Comparison of ENCODE assay signal across 17 cellular contexts in genomic region chr12:63897931-63898330, GRCh38. TPM values are rescaled to one million over a fixed set of nuclear protein-coding genes. Genes with fewer than 3 reads are reported as not detected.
DNase-seq lines count a peak whose midpoint lies in the region; ATAC-seq, FAIRE-seq and TF ChIP-seq lines count a peak whose summit lies in the region.
"Had no signal": no experiment of that assay in that cellular context is flagged by ENCODE, and none has a peak within 500 bp of the region (broad histone marks: within the 10 kb centered on the region; RNA-seq: fewer than 3 reads in every experiment).

No MANE protein-coding gene starts in this region.

- H2AFZ ChIP-seq in Loucy (ENCODE audit: low read length) (peak overlapping the region; percentile 71; the same call in 1 of the 2 replicates), GM12878 (ENCODE audit: control insufficient read depth, low read depth, low read length) (no peak overlapping the region)

- H3K4me3 Mint-ChIP-seq in activated T-helper 1 cell treated with anti-CD3 and anti-CD28 coated beads, Interleukin-12 subunit alpha, Interleukin-12 subunit beta, Interleukin-2, Interleukin-4 antibody, amounts not matched to agents 30 ng/mL and 10 ng/mL and 1 ng/mL, durations not matched to agents 14 hours and 24 hours and 36 hours = no peak overlapping the region
- H3K4me3 Mint-ChIP-seq: activated naive CD8-positive, alpha-beta T cell treated with anti-CD3 and anti-CD28 coated beads, Interleukin-2, amount 10 ng/mL, durations not matched to agents 7 days and 5 days; stimulated activated memory B cell treated with anti-CD40 and anti-IgM and Interleukin-4, amounts not matched to agents 10 μg/mL and 1 μg/mL and 100 μg/mL, for 72 hours had no signal

- H3K27me3 ChIP-seq in BLaER1 treated with 17β-estradiol and CSF1 and Interleukin-3, amounts not matched to agents 10 nM and 100 nM = no peaks in the 10 kb centered on the region
- H3K27me3 ChIP-seq in Loucy (ENCODE audit: insufficient read depth, low read length, poor library complexity, severe bottlenecking) (no peaks in the 10 kb centered on the region), GM12878 (replicated peaks in 1 of 2; ENCODE audit: control insufficient read depth in 2 of 2, insufficient read depth in 2 of 2, low read length in 1 of 2) (no peaks in the 10 kb centered on the region), right lobe of liver (no peaks in the 10 kb centered on the region), tibial nerve (no peaks in the 10 kb centered on the region)
- H3K27me3 ChIP-seq: SJCRH30, uterus had no signal

- BruUV-seq in GM12878 (replicated peaks; lab: Mats Ljungman, UMichigan) = no TSS peak

- FAIRE-seq in GM12878 (lab: Jason Lieb, UNC) = no peak
- FAIRE-seq: colon had no signal

- H3K4me1 Mint-ChIP-seq in activated T-helper 1 cell treated with anti-CD3 and anti-CD28 coated beads, Interleukin-12 subunit alpha, Interleukin-12 subunit beta, Interleukin-2, Interleukin-4 antibody, amounts not matched to agents 30 ng/mL and 10 ng/mL and 1 ng/mL, durations not matched to agents 14 hours and 24 hours and 36 hours (ENCODE audit: low read depth) = no peaks in the 10 kb centered on the region
- H3K4me1 Mint-ChIP-seq: activated naive CD8-positive, alpha-beta T cell treated with anti-CD3 and anti-CD28 coated beads, Interleukin-2, amount 10 ng/mL, durations not matched to agents 7 days and 5 days; stimulated activated memory B cell treated with anti-CD40 and anti-IgM and Interleukin-4, amounts not matched to agents 10 μg/mL and 1 μg/mL and 100 μg/mL, for 72 hours had no signal

- no peaks in the 10 kb centered on the region for H4K20me1 ChIP-seq in BLaER1 treated with 17β-estradiol and CSF1 and Interleukin-3, amounts not matched to agents 10 nM and 100 nM
- H4K20me1 ChIP-seq in Loucy (ENCODE audit: insufficient read depth, low read length, poor library complexity, severe bottlenecking) (no peaks in the 10 kb centered on the region), GM12878 (ENCODE audit: control insufficient read depth, insufficient read depth) (no peaks in the 10 kb centered on the region)

- ATAC-seq in GM12878 (peak; percentile 37; the same call in 2 of the 3 replicates), right lobe of liver (peak; percentile 13 to 21 (median 16)), HG02623 (IDR thresholded peaks at IDR 0.05; ENCODE audit: unreplicated experiment) (no peak)
- ATAC-seq: stimulated activated memory B cell treated with anti-CD40 and anti-IgM and Interleukin-4, amounts not matched to agents 10 μg/mL and 1 μg/mL and 100 μg/mL, for 72 hours had no signal

- no peak for TF ChIP-seq POLR2A in GM12878 (IDR thresholded peaks at IDR 0.05; ENCODE audit: low read depth, low read length)
- no peak for TF ChIP-seq POLR2A in right lobe of liver (IDR thresholded peaks at IDR 0.05)
- no peak for TF ChIP-seq POLR2A in tibial nerve (IDR thresholded peaks at IDR 0.05)

- H3K36me3 Mint-ChIP-seq in activated T-helper 1 cell treated with anti-CD3 and anti-CD28 coated beads, Interleukin-12 subunit alpha, Interleukin-12 subunit beta, Interleukin-2, Interleukin-4 antibody, amounts not matched to agents 30 ng/mL and 10 ng/mL and 1 ng/mL, durations not matched to agents 14 hours and 24 hours and 36 hours (ENCODE audit: low read depth) = no peaks in the 10 kb centered on the region
- H3K36me3 Mint-ChIP-seq: activated naive CD8-positive, alpha-beta T cell treated with anti-CD3 and anti-CD28 coated beads, Interleukin-2, amount 10 ng/mL, durations not matched to agents 7 days and 5 days; stimulated activated memory B cell treated with anti-CD40 and anti-IgM and Interleukin-4, amounts not matched to agents 10 μg/mL and 1 μg/mL and 100 μg/mL, for 72 hours had no signal

- H3K79me2 ChIP-seq in Loucy (ENCODE audit: insufficient read depth, low read length) = no peaks in the 10 kb centered on the region
- H3K79me2 ChIP-seq in GM12878 (ENCODE audit: control insufficient read depth, insufficient read depth, low read length) = no peaks in the 10 kb centered on the region

- no peak overlapping the region for H3K9ac ChIP-seq in BLaER1 treated with 17β-estradiol and CSF1 and Interleukin-3, amounts not matched to agents 10 nM and 100 nM
- H3K9ac ChIP-seq in Loucy (ENCODE audit: low read depth, low read length, poor library complexity, severe bottlenecking) (no peak overlapping the region), GM12878 (ENCODE audit: control insufficient read depth, insufficient read depth, low read length) (no peak overlapping the region)

- in situ Hi-C loops in GM12878 (cut with MboI) = no loop called here

- POLR2A ChIA-PET in GM12878 (lab: Charles Lee) = interaction anchor here (0.6 to 0.8 kb wide), 2 partner anchors 8 to 10 kb away, joined by 3 to 4 read pairs; no protein-coding TSS in a partner anchor

- DNase-seq in GM12878 (ENCODE audit: low read depth, low spot score) (no peak), right lobe of liver (no peak), GM03348 (ENCODE audit: low spot score) (no peak), tibial nerve (ENCODE audit: low spot score in 2 of 2) (no peak)
- no peak for DNase-seq in activated T-helper 1 cell treated with anti-CD3 and anti-CD28 coated beads, Interleukin-12 subunit alpha, Interleukin-12 subunit beta, Interleukin-2, Interleukin-4 antibody, amounts not matched to agents 30 ng/mL and 10 ng/mL and 1 ng/mL, durations not matched to agents 14 hours and 24 hours and 36 hours (ENCODE audit: low spot score)
- DNase-seq: activated CD8-positive, alpha-beta memory T cell treated with anti-CD3 and anti-CD28 coated beads, Interleukin-2, amount 50 U/mL, for 4 hours; activated naive CD8-positive, alpha-beta T cell treated with anti-CD3 and anti-CD28 coated beads, Interleukin-2, amount 10 ng/mL, durations not matched to agents 7 days and 5 days; DMS153; NCI-H1930; SJCRH30; stimulated activated CD4-positive, alpha-beta T cell treated with anti-CD3 and anti-CD28 coated beads, Interleukin-4, amount 100 ng/mL, for 24 hours; uterus had no signal

- H3K27me3 Mint-ChIP-seq in activated T-helper 1 cell treated with anti-CD3 and anti-CD28 coated beads, Interleukin-12 subunit alpha, Interleukin-12 subunit beta, Interleukin-2, Interleukin-4 antibody, amounts not matched to agents 30 ng/mL and 10 ng/mL and 1 ng/mL, durations not matched to agents 14 hours and 24 hours and 36 hours (ENCODE audit: insufficient read depth) = no peaks in the 10 kb centered on the region

- H3K9me3 Mint-ChIP-seq in activated T-helper 1 cell treated with anti-CD3 and anti-CD28 coated beads, Interleukin-12 subunit alpha, Interleukin-12 subunit beta, Interleukin-2, Interleukin-4 antibody, amounts not matched to agents 30 ng/mL and 10 ng/mL and 1 ng/mL, durations not matched to agents 14 hours and 24 hours and 36 hours = no peaks in the 10 kb centered on the region
- H3K9me3 Mint-ChIP-seq: activated naive CD8-positive, alpha-beta T cell treated with anti-CD3 and anti-CD28 coated beads, Interleukin-2, amount 10 ng/mL, durations not matched to agents 7 days and 5 days; stimulated activated memory B cell treated with anti-CD40 and anti-IgM and Interleukin-4, amounts not matched to agents 10 μg/mL and 1 μg/mL and 100 μg/mL, for 72 hours had no signal

- SMC1A ChIA-PET in GM12878 (lab: Charles Lee; ENCODE audit: uncharacterized antibody, unreplicated experiment) = interaction anchor here (0.8 to 2.0 kb wide), 6 partner anchors 8 to 53 kb away, joined by 3 to 4 read pairs (median 3); partner anchors contain the start of gene SRGAP1

- peak overlapping the region; percentile 35 to 70 (median 58) for H3K4me2 ChIP-seq in BLaER1 treated with 17β-estradiol and CSF1 and Interleukin-3, amounts not matched to agents 10 nM and 100 nM
- H3K4me2 ChIP-seq in Loucy (ENCODE audit: low read depth, low read length, poor library complexity, severe bottlenecking) = peak overlapping the region; percentile 41
- H3K4me2 ChIP-seq in GM12878 (ENCODE audit: control insufficient read depth, insufficient read depth) = no peak overlapping the region

- H3K4me3 ChIP-seq in BLaER1 treated with 17β-estradiol and CSF1 and Interleukin-3, amounts not matched to agents 10 nM and 100 nM = no peak overlapping the region
- H3K4me3 ChIP-seq in Loucy (ENCODE audit: low read length, poor library complexity, severe bottlenecking) (peak overlapping the region; percentile 21), GM12878 (no peak overlapping the region), right lobe of liver (no peak overlapping the region), tibial nerve (no peak overlapping the region)
- H3K4me3 ChIP-seq: SJCRH30, uterus had no signal

- H3K9me2 ChIP-seq in Loucy (replicated peaks; ENCODE audit: low read depth, low read length) = no peaks in the 10 kb centered on the region

- peak overlapping the region in 1 of 11 experiments; percentile 24; a peak in 2 of 22 replicates for H3K27ac ChIP-seq in BLaER1 treated with 17β-estradiol and CSF1 and Interleukin-3, amounts not matched to agents 10 nM and 100 nM
- H3K27ac ChIP-seq in GM12878 (ENCODE audit: control insufficient read depth, insufficient read depth) = no peak overlapping the region
- H3K27ac ChIP-seq in right lobe of liver = peak overlapping the region in 1 of 3 donors; percentile 94
- no peak overlapping the region for H3K27ac ChIP-seq in tibial nerve
- H3K27ac ChIP-seq: SJCRH30, uterus had no signal

- intact Hi-C loops in GM12878 (cut with micrococcal nuclease; ENCODE audit: unreplicated experiment) (no loop called here), right lobe of liver (cut with DNase I) (no loop called here)
- intact Hi-C loops in activated T-helper 1 cell treated with anti-CD3 and anti-CD28 coated beads, Interleukin-12 subunit alpha, Interleukin-12 subunit beta, Interleukin-2, Interleukin-4 antibody, amounts not matched to agents 30 ng/mL and 10 ng/mL and 1 ng/mL, durations not matched to agents 14 hours and 24 hours and 36 hours (cut with micrococcal nuclease) = no loop called here

- H3K36me3 ChIP-seq in BLaER1 treated with 17β-estradiol and CSF1 and Interleukin-3, amounts not matched to agents 10 nM and 100 nM = no peaks in the 10 kb centered on the region
- H3K36me3 ChIP-seq in Loucy (ENCODE audit: insufficient read depth, low read length) (no peaks in the 10 kb centered on the region), GM12878 (ENCODE audit: control insufficient read depth in 2 of 2, insufficient read depth in 2 of 2, low read length in 1 of 2) (no peaks in the 10 kb centered on the region), right lobe of liver (no peaks in the 10 kb centered on the region), tibial nerve (no peaks in the 10 kb centered on the region)
- H3K36me3 ChIP-seq: SJCRH30, uterus had no signal

- no peak overlapping the region for H3K27ac Mint-ChIP-seq in activated T-helper 1 cell treated with anti-CD3 and anti-CD28 coated beads, Interleukin-12 subunit alpha, Interleukin-12 subunit beta, Interleukin-2, Interleukin-4 antibody, amounts not matched to agents 30 ng/mL and 10 ng/mL and 1 ng/mL, durations not matched to agents 14 hours and 24 hours and 36 hours
- H3K27ac Mint-ChIP-seq: activated naive CD8-positive, alpha-beta T cell treated with anti-CD3 and anti-CD28 coated beads, Interleukin-2, amount 10 ng/mL, durations not matched to agents 7 days and 5 days; stimulated activated memory B cell treated with anti-CD40 and anti-IgM and Interleukin-4, amounts not matched to agents 10 μg/mL and 1 μg/mL and 100 μg/mL, for 72 hours had no signal

- RAD21 ChIA-PET in GM12878 (lab: Charles Lee; ENCODE audit: unreplicated experiment) = no interaction called here

- no peak for TF ChIP-seq CTCF in Loucy (conservative IDR thresholded peaks at IDR 0.05; ENCODE audit: low read length)
- no peak for TF ChIP-seq CTCF in GM12878 (IDR thresholded peaks at IDR 0.05 in 2 of 3, conservative IDR thresholded peaks at IDR 0.05 in 1 of 3; ENCODE audit: control insufficient read depth in 2 of 3, extremely low read depth in 1 of 3, insufficient read depth in 1 of 3, low read depth in 3 of 3, low read length in 3 of 3)
- TF ChIP-seq CTCF in right lobe of liver (IDR thresholded peaks at IDR 0.05) = no peak
- no peak for TF ChIP-seq CTCF in tibial nerve (IDR thresholded peaks at IDR 0.05)

- no peak for TF ChIP-seq EP300 in GM12878 (IDR thresholded peaks at IDR 0.05; ENCODE audit: borderline replicate concordance in 1 of 2, control insufficient read depth in 1 of 2, low read depth in 2 of 2, low read length in 2 of 2)
- no peak for TF ChIP-seq EP300 in tibial nerve (IDR thresholded peaks at IDR 0.05)

- no peaks in the 10 kb centered on the region for H3F3A ChIP-seq in Loucy (ENCODE audit: low read depth)

- H3K4me1 ChIP-seq in BLaER1 treated with 17β-estradiol and CSF1 and Interleukin-3, amounts not matched to agents 10 nM and 100 nM = peaks cover 6 to 14% (median 10%) of the 10 kb centered on the region in 10 experiments
- H3K4me1 ChIP-seq in Loucy (ENCODE audit: insufficient read depth, low read length, poor library complexity, severe bottlenecking) (peaks cover 12% of the 10 kb centered on the region), GM12878 (ENCODE audit: control insufficient read depth, insufficient read depth, low read length) (no peaks in the 10 kb centered on the region), right lobe of liver (peaks cover 0 to 20% (median 3%) of the 10 kb centered on the region in 4 donors), tibial nerve (peaks cover 0 to 9% (median 0%) of the 10 kb centered on the region in 4 donors)
- H3K4me1 ChIP-seq: uterus had no signal

- no peaks in the 10 kb centered on the region for H3K9me3 ChIP-seq in BLaER1 treated with 17β-estradiol and CSF1 and Interleukin-3, amounts not matched to agents 10 nM and 100 nM (replicated peaks in 1 of 11)
- no peaks in the 10 kb centered on the region for H3K9me3 ChIP-seq in Loucy (ENCODE audit: insufficient read depth, low read depth, low read length)
- H3K9me3 ChIP-seq in GM12878 (replicated peaks; ENCODE audit: control insufficient read depth, insufficient read depth, low read length) = no peaks in the 10 kb centered on the region
- no peaks in the 10 kb centered on the region for H3K9me3 ChIP-seq in right lobe of liver
- H3K9me3 ChIP-seq in tibial nerve = no peaks in the 10 kb centered on the region
- H3K9me3 ChIP-seq: SJCRH30, uterus had no signal

- 28% methylated on average over 2 of the region's 2 CpGs for WGBS in GM12878 (ENCODE audit: insufficient coverage, insufficient replicate concordance, low lambda C conversion rate, missing lambda C conversion rate)
- whole genome bisulfite sequencing in right lobe of liver (ENCODE audit: insufficient coverage, low coverage, low lambda C conversion rate, missing lambda C conversion rate) = 20% methylated on average over 2 of the region's 2 CpGs
- WGBS in tibial nerve, 2 donors = 39 to 47% methylated on average over 2 of the region's 2 CpGs

- TF ChIP-seq RAD21 in GM12878 (IDR thresholded peaks at IDR 0.05; ENCODE audit: insufficient read depth, low read depth, low read length) = no peak

- CTCF ChIA-PET in GM12878 (lab: Yijun Ruan, JAX) = no interaction called here

RNA-seq across cellular contexts. Expression of gene SRGAP1, which starts 53.4 kb away (rescaled TPM):
- total RNA-seq in GM12878 (2013; cell fraction: nucleolus; rRNA removed) = 13.6 and 14.3 TPM in 2 replicates
- total RNA-seq in GM12878 (2014; rRNA removed) (0.17 and 0.38 TPM in 2 replicates), GM12878 (2014; rRNA removed; fragmentation: Illumina TruSeq; extraction: Trizol) (0.31 and 0.46 TPM in 2 replicates), GM12878 (2021) (0.85 and 0.96 TPM in 2 replicates), right lobe of liver (1 to 10 TPM; 1.3 to 5.0 (median 3.0) TPM), tibial nerve (10 to 100 TPM; 13.1 to 81.5 (median 22.4) TPM)
- 0.16 TPM for polyA plus RNA-seq in GM12878 (2011; ENCODE audit: low read depth)
- polyA plus RNA-seq in GM12878 (2011; rRNA removed) (0.26 and 0.49 TPM in 2 replicates), GM12878 (2014; fragmentation: Illumina TruSeq; extraction: Trizol) (0.43 and 0.51 TPM in 2 replicates), GM12878 (2014; fragmentation: Nextera tagmentation; extraction: Ambion mirVana) (under 1 TPM; 0.16 to 0.56 TPM), GM12878 (2014; rRNA removed) (0.33 and 0.80 TPM in 2 replicates), GM12878 (2016; fragmentation: Nextera tagmentation; extraction: Ambion mirVana) (under 1 TPM; 0.54 to 0.58 TPM)
- 0.25 TPM in 2 replicates for polyA plus RNA-seq in GM12878 (2011; cell fraction: cytosol; rRNA removed)
- polyA plus RNA-seq in GM12878 (2011; cell fraction: nucleus; rRNA removed) = 0.51 and 0.72 TPM in 2 replicates
- polyA plus RNA-seq in GM12878 (2012) = 0.47 and 0.81 TPM in 2 replicates
- 0.72 and 1.5 TPM in 2 replicates for polyA minus RNA-seq in GM12878 (2011; rRNA and poly(A)+ RNA removed)
- polyA minus RNA-seq in GM12878 (2011; cell fraction: cytosol; rRNA and poly(A)+ RNA removed) = 0.21 and 0.27 TPM in 2 replicates
- 0.73 and 1.5 TPM in 2 replicates for polyA minus RNA-seq in GM12878 (2011; cell fraction: nucleus; rRNA and poly(A)+ RNA removed)
- 0.03 and 0.05 TPM in 2 replicates for total RNA-seq in activated T-helper 1 cell treated with anti-CD3 and anti-CD28 coated beads, Interleukin-12 subunit alpha, Interleukin-12 subunit beta, Interleukin-2, Interleukin-4 antibody, amounts not matched to agents 30 ng/mL and 10 ng/mL and 1 ng/mL, durations not matched to agents 14 hours and 24 hours and 36 hours
